Comparison of ENCODE assay signal across 23 cellular contexts in genomic region chr1:65946960-65947359, GRCh38.
"Had no signal": no experiment of that assay in that cellular context is flagged by ENCODE, and none has a peak within 500 bp of the region (broad histone marks: within the 10 kb centered on the region; RNA-seq: fewer than 3 reads in every experiment).

No MANE protein-coding gene starts in this region.

- H3K4me1 Mint-ChIP-seq: activated naive CD8-positive, alpha-beta T cell treated with anti-CD3 and anti-CD28 coated beads for 36 hours; immature natural killer cell; WTC11 had no signal

- H3K27me3 ChIP-seq: hepatocyte, sigmoid colon, upper lobe of left lung had no signal

- H3K9me3 ChIP-seq: sigmoid colon, thoracic aorta had no signal

- H3K36me3 ChIP-seq: left ventricle myocardium inferior, sigmoid colon, thoracic aorta, upper lobe of left lung had no signal

- H3K27ac Mint-ChIP-seq: activated naive CD8-positive, alpha-beta T cell treated with anti-CD3 and anti-CD28 coated beads for 36 hours; activated T-helper 2 cell treated with anti-CD3 and anti-CD28 coated beads, Interferon-gamma antibody, Interleukin-2, Interleukin-4, amounts not matched to agents 10 μg/mL and 5 μg/mL and 100 μg/mL, durations not matched to agents 14 hours and 24 hours and 36 hours; dendritic cell treated with granulocyte-macrophage colony-stimulating factor and Interleukin-4, amounts not matched to agents 40 ng/mL and 50 ng/mL, for 4 days; immature natural killer cell; natural killer cell treated with Interleukin-12 subunit alpha and Interleukin-12 subunit beta and Interleukin-15 and Interleukin-18, amount 100 ng/mL, for 72 hours; progenitor cell of endocrine pancreas; WTC11 had no signal

- H3K27ac ChIP-seq: hepatocyte, left ventricle myocardium inferior, sigmoid colon, thoracic aorta, upper lobe of left lung had no signal

- H3K4me3 Mint-ChIP-seq: activated naive CD8-positive, alpha-beta T cell treated with anti-CD3 and anti-CD28 coated beads for 36 hours; activated T-cell treated with anti-CD3 and anti-CD28 coated beads, Interleukin-2, amount 50 U/mL, for 4 hours; dendritic cell treated with granulocyte-macrophage colony-stimulating factor and Interleukin-4, amounts not matched to agents 40 ng/mL and 50 ng/mL, for 4 days; immature natural killer cell; natural killer cell treated with Interleukin-12 subunit alpha and Interleukin-12 subunit beta and Interleukin-15 and Interleukin-18, amount 100 ng/mL, for 72 hours; WTC11 had no signal

- H3K27me3 Mint-ChIP-seq: dendritic cell treated with granulocyte-macrophage colony-stimulating factor and Interleukin-4, amounts not matched to agents 40 ng/mL and 50 ng/mL, for 4 days had no signal

- H3K9me3 Mint-ChIP-seq: activated naive CD8-positive, alpha-beta T cell treated with anti-CD3 and anti-CD28 coated beads for 36 hours; activated T-cell treated with anti-CD3 and anti-CD28 coated beads, Interleukin-2, amount 50 U/mL, for 4 hours; activated T-helper 2 cell treated with anti-CD3 and anti-CD28 coated beads, Interferon-gamma antibody, Interleukin-2, Interleukin-4, amounts not matched to agents 10 μg/mL and 5 μg/mL and 100 μg/mL, durations not matched to agents 14 hours and 24 hours and 36 hours; dendritic cell treated with granulocyte-macrophage colony-stimulating factor and Interleukin-4, amounts not matched to agents 40 ng/mL and 50 ng/mL, for 4 days; natural killer cell treated with Interleukin-12 subunit alpha and Interleukin-12 subunit beta and Interleukin-15 and Interleukin-18, amount 100 ng/mL, for 72 hours; WTC11 had no signal

- H3K4me2 ChIP-seq: hepatocyte, smooth muscle cell had no signal

- H3K4me3 ChIP-seq: hepatocyte, left ventricle myocardium inferior, sigmoid colon, smooth muscle cell, thoracic aorta, upper lobe of left lung had no signal

- H2AFZ ChIP-seq: hepatocyte had no signal

- H3K4me1 ChIP-seq: left ventricle myocardium inferior had no signal

- ATAC-seq: activated T-cell treated with anti-CD3 and anti-CD28 coated beads, Interleukin-2, amount 50 U/mL, for 4 hours; natural killer cell treated with Interleukin-12 subunit alpha and Interleukin-12 subunit beta and Interleukin-15 and Interleukin-18, amount 100 ng/mL, for 72 hours; WTC11 had no signal

- DNase-seq: activated CD8-positive, alpha-beta memory T cell treated with anti-CD3 and anti-CD28 coated beads, Interleukin-2, amount 50 U/mL, for 48 hours; activated naive CD4-positive, alpha-beta T cell treated with Interleukin-2 at 50 U/mL for 16 hours; activated naive CD8-positive, alpha-beta T cell treated with anti-CD3 and anti-CD28 coated beads for 36 hours; activated T-cell treated with anti-CD3 and anti-CD28 coated beads, Interleukin-2, amount 50 U/mL, for 4 hours; effector CD4-positive, alpha-beta T cell; foreskin melanocyte; glutamatergic neuron; immature natural killer cell; left ventricle myocardium inferior; midbrain; retina; sigmoid colon; stimulated activated CD4-positive, alpha-beta T cell treated with anti-CD3 and anti-CD28 coated beads, Interleukin-15, amount 100 ng/mL, for 24 hours; stimulated activated CD4-positive, alpha-beta T cell treated with anti-CD3 and anti-CD28 coated beads, Interleukin-2, amount 100 ng/mL, for 48 hours; upper lobe of left lung had no signal

- H3K36me3 Mint-ChIP-seq: activated naive CD8-positive, alpha-beta T cell treated with anti-CD3 and anti-CD28 coated beads for 36 hours; immature natural killer cell; natural killer cell treated with Interleukin-12 subunit alpha and Interleukin-12 subunit beta and Interleukin-15 and Interleukin-18, amount 100 ng/mL, for 72 hours; WTC11 had no signal

- H3K79me2 ChIP-seq: hepatocyte had no signal
